Comparison of ENCODE assay signal across 23 cellular contexts in the genomic region with DNA sequence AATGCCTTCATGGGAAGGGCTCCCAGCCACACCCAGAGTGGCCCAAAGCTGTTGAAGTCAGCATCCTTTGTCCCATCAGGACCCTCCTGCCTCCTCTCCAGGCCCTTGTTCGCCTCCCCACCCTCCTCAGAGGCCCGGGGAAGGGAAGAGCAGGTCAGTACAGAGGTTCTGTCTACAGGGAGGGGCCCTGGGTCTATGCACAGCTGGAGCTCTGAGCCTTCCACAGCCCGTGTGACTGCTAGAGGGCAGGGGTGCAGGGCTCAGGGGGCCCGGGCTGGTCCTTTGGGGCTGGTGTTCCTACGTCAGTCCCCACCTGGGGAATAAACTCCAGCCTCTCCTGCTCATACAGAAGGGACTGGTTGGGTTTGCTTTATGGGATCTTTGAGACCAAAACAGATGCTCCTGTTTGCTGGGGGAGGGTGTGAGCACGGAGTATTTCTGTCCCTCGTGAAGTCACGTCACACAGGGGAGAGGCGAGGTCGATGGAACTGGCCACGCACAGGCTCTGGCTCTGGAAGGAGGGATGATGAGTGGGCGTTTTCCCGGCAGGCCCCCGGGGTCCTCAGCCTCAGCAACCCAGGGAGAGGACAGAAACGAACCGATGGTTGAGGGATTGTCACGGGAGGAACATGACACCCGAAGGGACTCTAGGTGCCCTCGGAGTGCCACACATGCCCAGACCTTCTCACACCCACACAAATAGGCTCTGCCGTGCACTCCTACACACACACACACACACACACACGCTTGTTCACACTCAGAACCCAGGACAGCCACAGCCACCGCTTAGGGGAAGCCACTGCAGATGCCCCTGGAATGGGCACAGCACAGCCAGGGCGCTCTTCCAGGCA. TPM values are rescaled to one million over a fixed set of nuclear protein-coding genes. Genes with fewer than 3 reads are reported as not detected.
"Had no signal": no experiment of that assay in that cellular context is flagged by ENCODE, and none has a peak within 500 bp of the region (broad histone marks: within the 10 kb centered on the region; RNA-seq: fewer than 3 reads in every experiment).

No MANE protein-coding gene starts in this region.

- H3K9me3 ChIP-seq: thyroid gland had no signal

- H3K36me3 ChIP-seq: thyroid gland had no signal

- H3K4me1 ChIP-seq: thyroid gland had no signal

- DNase-seq: activated CD4-positive, alpha-beta T cell treated with anti-CD3 and anti-CD28 coated beads, Interleukin-2, amount 10 ng/mL, durations not matched to agents 24 days and 14 days; activated CD8-positive, alpha-beta T cell treated with anti-CD3 and anti-CD28 coated beads, Interleukin-2, amount 10 ng/mL, durations not matched to agents 7 days and 5 days; activated naive CD4-positive, alpha-beta T cell treated with Interleukin-2 at 50 U/mL for 16 hours; activated T-cell treated with anti-CD3 and anti-CD28 coated beads, Interleukin-2, amount 50 U/mL, for 24 hours; dermis blood vessel endothelial cell; effector memory CD8-positive, alpha-beta T cell; foreskin fibroblast; occipital lobe; small intestine; stimulated activated CD4-positive, alpha-beta T cell treated with anti-CD3 and anti-CD28 coated beads, Interleukin-4, amount 100 ng/mL, for 1 hour; T1000; thyroid gland had no signal

- ATAC-seq: activated CD8-positive, alpha-beta T cell treated with anti-CD3 and anti-CD28 coated beads, Interleukin-2, amount 10 ng/mL, durations not matched to agents 7 days and 5 days; effector memory CD8-positive, alpha-beta T cell; natural killer cell treated with Interleukin-12 subunit alpha and Interleukin-12 subunit beta and Interleukin-15 and Interleukin-18, amount 100 ng/mL, for 72 hours had no signal

- H3K4me3 ChIP-seq: thyroid gland had no signal

- H3K27me3 ChIP-seq: thyroid gland had no signal

- H3K27ac ChIP-seq: thyroid gland had no signal

- FAIRE-seq: bronchial epithelial cell, keratinocyte, small intestine had no signal

RNA-seq across cellular contexts. Expression of a gene that starts 20.5 kb away (rescaled TPM):
- total RNA-seq: activated T-helper 2 cell treated with anti-CD3 and anti-CD28 coated beads, Interferon-gamma antibody, Interleukin-2, Interleukin-4, amounts not matched to agents 10 μg/mL and 5 μg/mL and 100 μg/mL, durations not matched to agents 14 hours and 24 hours and 36 hours; bronchial epithelial cell; chondrocyte; dermis blood vessel endothelial cell; lung microvascular endothelial cell; mesothelial cell of epicardium; natural killer cell treated with Interleukin-12 subunit alpha and Interleukin-12 subunit beta and Interleukin-15 and Interleukin-18, amount 100 ng/mL, for 72 hours; occipital lobe; progenitor cell of endocrine pancreas; urinary bladder had no signal

RNA-seq across cellular contexts. Expression of a gene that starts 29.7 kb away (rescaled TPM):
- total RNA-seq: activated CD4-positive, alpha-beta T cell treated with anti-CD3 and anti-CD28 coated beads, Interleukin-2, amount 10 ng/mL, durations not matched to agents 24 days and 14 days; activated CD8-positive, alpha-beta T cell treated with anti-CD3 and anti-CD28 coated beads, Interleukin-2, amount 10 ng/mL, durations not matched to agents 7 days and 5 days; activated T-helper 2 cell treated with anti-CD3 and anti-CD28 coated beads, Interferon-gamma antibody, Interleukin-2, Interleukin-4, amounts not matched to agents 10 μg/mL and 5 μg/mL and 100 μg/mL, durations not matched to agents 14 hours and 24 hours and 36 hours; bronchial epithelial cell; chondrocyte; dermis blood vessel endothelial cell; lung microvascular endothelial cell; mesothelial cell of epicardium; natural killer cell treated with Interleukin-12 subunit alpha and Interleukin-12 subunit beta and Interleukin-15 and Interleukin-18, amount 100 ng/mL, for 72 hours; occipital lobe; progenitor cell of endocrine pancreas; right cardiac atrium; T-helper 1 cell treated with Interleukin-12 subunit alpha and Interleukin-12 subunit beta and Interleukin-4 antibody, amounts not matched to agents 30 ng/mL and 1 ng/mL, for 36 hours; thyroid gland; urinary bladder had no signal
